13 cellular contexts compared by ENCODE assay signal in the genomic region with DNA sequence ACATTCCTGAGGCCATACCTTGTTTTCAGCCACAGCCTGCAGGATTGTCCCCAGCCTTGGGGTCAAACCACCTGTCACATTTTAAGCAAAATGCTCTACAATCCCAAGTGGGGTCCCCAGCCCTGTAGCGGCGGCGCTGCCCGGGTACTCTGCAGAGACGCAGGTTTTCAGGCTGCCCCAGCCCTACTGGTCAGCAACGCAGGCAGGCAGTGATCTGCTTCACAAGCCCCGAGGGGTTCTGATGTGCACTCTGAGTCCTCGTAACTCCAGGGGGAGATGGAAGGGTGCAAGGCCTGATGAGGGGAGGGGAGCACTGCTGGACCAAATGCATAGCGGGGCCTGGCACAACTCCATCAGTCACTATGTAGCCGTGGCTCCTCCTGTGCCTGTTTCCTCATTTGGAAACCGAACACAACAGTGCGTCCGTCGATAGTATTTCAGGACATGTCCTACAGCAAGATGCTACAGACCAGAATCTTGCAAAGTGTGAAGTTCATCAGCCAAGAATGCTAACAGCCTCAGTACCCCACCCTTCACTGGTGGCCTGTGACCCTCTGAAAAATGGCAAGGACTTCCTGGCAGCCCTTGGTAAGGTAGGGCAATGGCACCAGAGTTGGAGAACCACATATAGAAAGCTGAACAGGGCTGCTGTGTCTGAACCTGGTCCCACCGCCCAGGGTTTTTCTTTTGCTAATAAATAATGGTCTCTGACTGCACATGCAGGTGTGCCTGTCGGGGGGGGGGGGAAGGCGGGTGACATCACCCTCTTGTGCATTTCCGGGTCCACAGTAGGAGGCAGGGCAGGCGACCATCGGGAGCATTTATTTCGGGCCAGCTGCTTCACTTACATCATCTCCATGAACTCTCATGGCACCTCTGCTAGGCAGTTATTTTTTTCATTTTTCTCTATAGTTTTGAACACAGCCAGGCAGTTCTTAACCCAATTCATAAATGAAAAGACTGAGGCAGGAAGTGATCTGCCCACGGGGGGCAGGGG. TPM values are rescaled to one million over a fixed set of nuclear protein-coding genes. Genes with fewer than 3 reads are reported as not detected.
DNase-seq lines count a peak whose midpoint lies in the region; ATAC-seq, FAIRE-seq and TF ChIP-seq lines count a peak whose summit lies in the region.
"Had no signal": no experiment of that assay in that cellular context is flagged by ENCODE, and none has a peak within 500 bp of the region (broad histone marks: within the 10 kb centered on the region; RNA-seq: fewer than 3 reads in every experiment).

No MANE protein-coding gene starts in this region.

- no peak overlapping the region for H2AFZ ChIP-seq in H9 (ENCODE audit: low read length)

- no peak overlapping the region for H4K5ac ChIP-seq in H9 (ENCODE audit: insufficient read length, low read depth, low read length)

- no peak overlapping the region for H2BK20ac ChIP-seq in H9 (ENCODE audit: low read depth, low read length, poor library complexity, severe bottlenecking)

- H2BK15ac ChIP-seq in H9 (ENCODE audit: low read depth, low read length) = no peak overlapping the region

- H3K9me3 ChIP-seq in H9 (ENCODE audit: control insufficient read depth, low read depth, low read length) = no peaks in the 10 kb centered on the region
- H3K9me3 ChIP-seq in Peyer's patch = no peaks in the 10 kb centered on the region
- H3K9me3 ChIP-seq in naive thymus-derived CD4-positive, alpha-beta T cell (ENCODE audit: control insufficient read depth in 2 of 3, low read length in 3 of 3) = no peaks in the 10 kb centered on the region
- H3K9me3 ChIP-seq: HAP-1 had no signal

- no peak overlapping the region for H2BK120ac ChIP-seq in H9 (ENCODE audit: low read depth, low read length, poor library complexity, severe bottlenecking)

- H3K4ac ChIP-seq in H9 (ENCODE audit: low read depth, low read length) = no peak overlapping the region

- H3K36me3 Mint-ChIP-seq in H9 (ENCODE audit: insufficient read depth in 1 of 3, low read depth in 3 of 3) = peaks cover 0 to 15% (median 14%) of the 10 kb centered on the region in 3 experiments; a peak in 5 of 7 replicates
- H3K36me3 Mint-ChIP-seq in naive thymus-derived CD4-positive, alpha-beta T cell = peaks cover 0 to 21% (median 18%) of the 10 kb centered on the region in 5 donors

- CTCF ChIA-PET in naive thymus-derived CD4-positive, alpha-beta T cell (lab: Charles Lee) = no interaction called here

- H3K56ac ChIP-seq in H9 (ENCODE audit: insufficient read length, low read depth, low read length) = no peak overlapping the region

- TF ChIP-seq POLR2A in Peyer's patch (IDR thresholded peaks at IDR 0.05) = no peak

- POLR2A ChIA-PET in naive thymus-derived CD4-positive, alpha-beta T cell (lab: Charles Lee) = no interaction called here

- no peak overlapping the region for H3K9ac ChIP-seq in H9 (ENCODE audit: extremely low read depth, insufficient read length, low read length)

- H3K27me3 ChIP-seq in H9 (ENCODE audit: insufficient read depth, low read length) (no peaks in the 10 kb centered on the region), Peyer's patch (no peaks in the 10 kb centered on the region)
- no peaks in the 10 kb centered on the region for H3K27me3 ChIP-seq in naive thymus-derived CD4-positive, alpha-beta T cell (ENCODE audit: control insufficient read depth in 2 of 2, insufficient read depth in 2 of 2, low read length in 2 of 2)

- H3K9me3 Mint-ChIP-seq in H9 = no peaks in the 10 kb centered on the region; a peak in 1 of 5 replicates
- no peaks in the 10 kb centered on the region for H3K9me3 Mint-ChIP-seq in naive thymus-derived CD4-positive, alpha-beta T cell
- H3K9me3 Mint-ChIP-seq: activated naive CD4-positive, alpha-beta T cell treated with anti-CD3 and anti-CD28 coated beads for 36 hours had no signal

- H3K27me3 Mint-ChIP-seq in H9 (ENCODE audit: low read depth) = peaks cover 1% of the 10 kb centered on the region; the same call in 1 of the 2 replicates
- no peaks in the 10 kb centered on the region for H3K27me3 Mint-ChIP-seq in naive thymus-derived CD4-positive, alpha-beta T cell

- no peak overlapping the region for H2AK5ac ChIP-seq in H9 (ENCODE audit: insufficient read length, low read length)

- WGBS in H9 (ENCODE audit: extremely low coverage, insufficient read length, low lambda C conversion rate) = no CpG with 5 or more reads among the region's 22 CpGs

- no peak overlapping the region for H2BK12ac ChIP-seq in H9 (ENCODE audit: insufficient read length, low read depth, low read length)

- 0 out of 2 replicates have a peak, but pooled peaks cover 4% of the 10 kb centered on the region for H3K4me1 ChIP-seq in H9 (ENCODE audit: insufficient read depth, low read length)
- H3K4me1 ChIP-seq in Peyer's patch = peaks cover 0 to 8% (median 0%) of the 10 kb centered on the region in 4 donors
- H3K4me1 ChIP-seq in naive thymus-derived CD4-positive, alpha-beta T cell (ENCODE audit: control insufficient read depth in 2 of 2, insufficient read depth in 2 of 2, low read length in 2 of 2) = no peaks in the 10 kb centered on the region
- H3K4me1 ChIP-seq: HAP-1 had no signal

- intact Hi-C loops in left colon (cut with DNase I, micrococcal nuclease) = no loop called here
- intact Hi-C loops in naive thymus-derived CD4-positive, alpha-beta T cell (cut with micrococcal nuclease) = no loop called here

- H3K4me1 Mint-ChIP-seq in H9 = peaks cover 29 to 34% of the 10 kb centered on the region in 2 experiments
- H3K4me1 Mint-ChIP-seq in naive thymus-derived CD4-positive, alpha-beta T cell = peaks cover 0 to 6% (median 0%) of the 10 kb centered on the region in 7 donors

- no peaks in the 10 kb centered on the region for H3K23me2 ChIP-seq in H9 (ENCODE audit: insufficient read length, low read depth, low read length, poor library complexity, severe bottlenecking)

- no peak overlapping the region for H4K91ac ChIP-seq in H9 (ENCODE audit: insufficient read length, low read depth, low read length)

- ATAC-seq in left colon = peak; percentile 82
- no peak for ATAC-seq in naive thymus-derived CD4-positive, alpha-beta T cell
- no peak for ATAC-seq in GM19023 (IDR thresholded peaks at IDR 0.05; ENCODE audit: unreplicated experiment)

- TF ChIP-seq CTCF in H9 (conservative IDR thresholded peaks at IDR 0.05) = no peak
- TF ChIP-seq CTCF in Peyer's patch (IDR thresholded peaks at IDR 0.05) = no peak

- no peak overlapping the region for H3K4me2 ChIP-seq in H9 (ENCODE audit: insufficient read depth, insufficient read length, low read length)

- H3K27ac Mint-ChIP-seq in H9 = peak overlapping the region in 1 of 3 experiments; percentile 70; a peak in 4 of 7 replicates
- H3K27ac Mint-ChIP-seq in naive thymus-derived CD4-positive, alpha-beta T cell = peak overlapping the region in 2 of 9 donors; percentile 27 to 63
- H3K27ac Mint-ChIP-seq: activated naive CD4-positive, alpha-beta T cell treated with anti-CD3 and anti-CD28 coated beads for 36 hours had no signal

- peak overlapping the region; percentile 14; the same call in 1 of the 2 replicates for H3K14ac ChIP-seq in H9 (ENCODE audit: insufficient read depth, low read length)

- DNase-seq in COLO668 (lab: John Stamatoyannopoulos, UW; ENCODE audit: unreplicated experiment) (peak; percentile 36), H9 (peak; percentile 50), Peyer's patch (peak in 2 of 3 donors; percentile 44 to 64), left colon (peak in 1 of 2 donors; percentile 25), RCC 7860 (ENCODE audit: low spot score) (no peak)
- no peak for DNase-seq in naive thymus-derived CD4-positive, alpha-beta T cell
- DNase-seq in stimulated activated CD4-positive, alpha-beta T cell treated with anti-CD3 and anti-CD28 coated beads, Interleukin-4, amount 100 ng/mL, for 24 hours = no peak
- DNase-seq: activated naive CD4-positive, alpha-beta T cell treated with anti-CD3 and anti-CD28 coated beads for 36 hours; NCI-H524 treated with DMSO at 0.1 percent for 48 hours had no signal

- H3T11ph ChIP-seq in H9 (ENCODE audit: low read length) = no peak overlapping the region

- H3K36me3 ChIP-seq in Peyer's patch = peaks cover 0 to 23% (median 0%) of the 10 kb centered on the region in 3 donors
- H3K36me3 ChIP-seq in naive thymus-derived CD4-positive, alpha-beta T cell (ENCODE audit: control insufficient read depth in 2 of 3, insufficient read depth in 3 of 3, low read length in 3 of 3) = peaks cover 0 to 28% (median 0%) of the 10 kb centered on the region in 3 experiments

- H3K4me3 Mint-ChIP-seq in H9 = no peak overlapping the region
- H3K4me3 Mint-ChIP-seq in naive thymus-derived CD4-positive, alpha-beta T cell = peak overlapping the region in 1 of 10 donors; percentile 26
- H3K4me3 Mint-ChIP-seq: activated naive CD4-positive, alpha-beta T cell treated with anti-CD3 and anti-CD28 coated beads for 36 hours had no signal

- H3K79me2 ChIP-seq in H9 (ENCODE audit: insufficient read depth, low read length) = no peaks in the 10 kb centered on the region

- peak overlapping the region; percentile 22 for H3K27ac ChIP-seq in H9 (ENCODE audit: insufficient read length, low read depth, low read length)
- no peak overlapping the region for H3K27ac ChIP-seq in Peyer's patch
- H3K27ac ChIP-seq in naive thymus-derived CD4-positive, alpha-beta T cell (ENCODE audit: low read depth, low read length) = no peak overlapping the region

- no peak overlapping the region for H3K4me3 ChIP-seq in Peyer's patch
- H3K4me3 ChIP-seq in naive thymus-derived CD4-positive, alpha-beta T cell (ENCODE audit: low read length) = no peak overlapping the region
- H3K4me3 ChIP-seq: HAP-1 had no signal

- no peak overlapping the region for H3K23ac ChIP-seq in H9 (ENCODE audit: insufficient read length, low read depth, low read length)

- H2BK5ac ChIP-seq in H9 (ENCODE audit: insufficient read length, low read length) = no peak overlapping the region

- no peaks in the 10 kb centered on the region for H3K79me1 ChIP-seq in H9 (ENCODE audit: insufficient read depth, low read depth, low read length, poor library complexity, severe bottlenecking)

- FAIRE-seq in RCC 7860 (lab: Jason Lieb, UNC) = no peak
- FAIRE-seq: TTC549 had no signal

- peak overlapping the region; percentile 49 for H3K18ac ChIP-seq in H9 (ENCODE audit: insufficient read length, low read depth, low read length)

- H4K20me1 ChIP-seq in H9 (ENCODE audit: control insufficient read depth, insufficient read depth, insufficient read length) = no peaks in the 10 kb centered on the region

- no peak overlapping the region for H4K8ac ChIP-seq in H9 (replicated peaks; ENCODE audit: insufficient read length, low read depth, low read length)

RNA-seq across cellular contexts. Expression of gene TFCP2L1, which starts 50.6 kb away (rescaled TPM):
- total RNA-seq in H9 (2021) (1.8 and 1.9 TPM in 2 replicates), Peyer's patch (10 to 100 TPM in 1 of 4 donors, 1 to 10 TPM in 3; 5.0 to 41.0 (median 10.0) TPM), left colon (100 to 1,000 TPM; 106 to 149 TPM)
- under 1 TPM in 2 of 5 experiments, not detected in 3; 0.19 to 0.24 TPM for total RNA-seq in naive thymus-derived CD4-positive, alpha-beta T cell
- not detected for polyA plus RNA-seq in naive thymus-derived CD4-positive, alpha-beta T cell
- total RNA-seq: osteocyte had no signal

Comparison
In these comparisons a context has a peak if more than half of its experiments do, and no peak if none do; other contexts are left out.
1. DNase-seq: peak in COLO668 (single experiment), H9 (single experiment) and Peyer's patch (2 of 3); none in RCC 7860 (single experiment), naive thymus-derived CD4-positive, alpha-beta T cell (0 of 9) and stimulated activated CD4-positive, alpha-beta T cell treated with anti-CD3 and anti-CD28 coated beads, Interleukin-4, amount 100 ng/mL, for 24 hours (single experiment).